In the genomic region with DNA sequence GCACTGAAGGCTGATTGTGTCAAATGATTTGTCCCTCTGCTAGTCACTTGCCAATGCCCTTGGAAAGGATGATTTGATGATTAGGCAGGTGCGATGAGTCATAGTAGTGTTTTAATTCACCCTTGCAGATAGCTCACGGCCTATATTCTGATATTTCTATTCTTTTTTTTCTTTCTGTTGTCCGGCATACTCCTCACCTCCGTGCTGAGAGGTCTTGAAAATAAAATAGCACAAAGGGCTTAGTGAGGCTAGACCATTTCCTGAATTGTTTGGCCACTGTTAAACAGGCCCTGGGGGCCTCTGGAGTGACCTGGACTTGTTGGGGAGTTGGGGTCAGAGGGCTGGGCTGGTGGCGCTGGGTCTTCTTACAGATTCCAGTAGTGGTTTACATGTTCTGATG, we compare ENCODE assay signal across 8 cellular contexts.
DNase-seq lines count a peak whose midpoint lies in the region; ATAC-seq, FAIRE-seq and TF ChIP-seq lines count a peak whose summit lies in the region.

No MANE protein-coding gene starts in this region.

- H3K36me3 ChIP-seq in K562 (ENCODE audit: control insufficient read depth, insufficient read depth, low read length) (no peaks in the 10 kb centered on the region; the same call in 2 of the 3 replicates), lung (ENCODE audit: control insufficient read depth in 2 of 2, insufficient read depth in 2 of 2, low read length in 2 of 2) (peaks cover 0 to 26% of the 10 kb centered on the region in 2 donors)

- H3K4me3 ChIP-seq in K562: no peak overlapping the region
- no peak overlapping the region for H3K4me3 ChIP-seq in lung

- TF ChIP-seq CTCF in K562 (IDR thresholded peaks at IDR 0.05 in 2 of 3, conservative IDR thresholded peaks at IDR 0.05 in 1 of 3; ENCODE audit: insufficient read depth in 2 of 3, low read depth in 1 of 3, low read length in 3 of 3) (no peak), lung (IDR thresholded peaks at IDR 0.05; ENCODE audit: control extremely low read depth, extremely low read depth) (no peak)

- TF ChIP-seq POLR2A in K562 (conservative IDR thresholded peaks at IDR 0.05): no peak

- peaks cover 65% of the 10 kb centered on the region for H3K4me1 Mint-ChIP-seq in activated CD4-positive, alpha-beta T cell treated with anti-CD3 and anti-CD28 coated beads for 36 hours

- no TSS peak for BruUV-seq in K562 (replicated peaks; lab: Mats Ljungman, UMichigan)

- H3K9ac ChIP-seq in K562 (ENCODE audit: insufficient read depth in 1 of 2, low read depth in 2 of 2, low read length in 2 of 2): peak overlapping the region in 1 of 2 experiments; percentile 36; a peak in 2 of 4 replicates

- POLR2A ChIA-PET in activated CD4-positive, alpha-beta T cell treated with anti-CD3 and anti-CD28 coated beads for 36 hours (lab: Charles Lee): interaction anchor here (0.6 kb wide), 1 partner anchor 117 kb away, joined by 3 read pairs; no protein-coding TSS in a partner anchor
- POLR2A ChIA-PET in K562 (lab: Yijun Ruan, JAX): interaction anchor here (0.6 kb wide), 1 partner anchor 16 kb away, joined by 3 read pairs; no protein-coding TSS in a partner anchor

- H3K27me3 Mint-ChIP-seq in activated CD4-positive, alpha-beta T cell treated with anti-CD3 and anti-CD28 coated beads for 36 hours: no peaks in the 10 kb centered on the region

- H3K27me3 ChIP-seq in K562 (ENCODE audit: control insufficient read depth in 2 of 2, insufficient read depth in 2 of 2, low read length in 2 of 2): peaks cover 0 to 9% of the 10 kb centered on the region in 2 experiments; a peak in 2 of 5 replicates
- no peaks in the 10 kb centered on the region for H3K27me3 ChIP-seq in lung (ENCODE audit: control insufficient read depth, insufficient read depth)

- in situ Hi-C loops in K562 (cut with MboI): no loop called here

- peak overlapping the region; percentile 74 for H3K4me2 ChIP-seq in K562 (ENCODE audit: insufficient read depth, low read length)

- no peak for DNase-seq in activated CD4-positive, alpha-beta T cell treated with anti-CD3 and anti-CD28 coated beads for 36 hours
- no peak for DNase-seq in activated CD4-positive, alpha-beta T cell treated with anti-CD3 and anti-CD28 coated beads, Interleukin-2, amount 50 U/mL, for 48 hours
- DNase-seq in K562 (ENCODE audit: extremely low read depth in 1 of 4, low spot score in 3 of 4) (no peak), lung (ENCODE audit: low spot score) (no peak)

- peak; percentile 43 for ATAC-seq in activated CD4-positive, alpha-beta T cell treated with anti-CD3 and anti-CD28 coated beads for 36 hours
- ATAC-seq in K562 (no peak), lung (ENCODE audit: insufficient read depth, low FRiP score) (no peak), GM18868 (IDR thresholded peaks at IDR 0.05; ENCODE audit: unreplicated experiment) (no peak), HG03439 (IDR thresholded peaks at IDR 0.05; ENCODE audit: unreplicated experiment) (no peak), GM19395 (IDR thresholded peaks at IDR 0.05; ENCODE audit: unreplicated experiment) (no peak)

- no peaks in the 10 kb centered on the region for H3K9me3 Mint-ChIP-seq in activated CD4-positive, alpha-beta T cell treated with anti-CD3 and anti-CD28 coated beads for 36 hours (ENCODE audit: low read depth)

- peak overlapping the region; percentile 71 for H2AFZ ChIP-seq in K562 (ENCODE audit: low read depth, low read length)

- H4K20me1 ChIP-seq in K562 (replicated peaks; ENCODE audit: control insufficient read depth, insufficient read depth, low read length): no peaks in the 10 kb centered on the region

- CTCF ChIA-PET in activated CD4-positive, alpha-beta T cell treated with anti-CD3 and anti-CD28 coated beads for 36 hours (lab: Charles Lee): interaction anchor here (0.5 to 1.8 kb wide), 2 partner anchors 101 to 1362 kb away, joined by 3 to 4 read pairs; no protein-coding TSS in a partner anchor
- CTCF ChIA-PET in K562 (lab: Yijun Ruan, JAX; ENCODE audit: low intra/inter-chr PET ratio): no interaction called here

- H3K36me3 Mint-ChIP-seq in activated CD4-positive, alpha-beta T cell treated with anti-CD3 and anti-CD28 coated beads for 36 hours (ENCODE audit: low read depth): no peaks in the 10 kb centered on the region

- no peaks in the 10 kb centered on the region for H3K9me1 ChIP-seq in K562 (ENCODE audit: control insufficient read depth, insufficient read depth, low read length)

- H3K9me3 ChIP-seq in K562 (replicated peaks; ENCODE audit: control insufficient read depth, insufficient read depth, low read depth, low read length) (no peaks in the 10 kb centered on the region), lung (ENCODE audit: control insufficient read depth in 2 of 2, insufficient read depth in 1 of 2, low read length in 1 of 2) (no peaks in the 10 kb centered on the region)

- H3K4me1 ChIP-seq in K562 (replicated peaks in 1 of 2; ENCODE audit: control insufficient read depth in 2 of 2, insufficient read depth in 2 of 2, low read length in 2 of 2): peaks cover 16 to 33% of the 10 kb centered on the region in 2 experiments
- peaks cover 63 to 65% of the 10 kb centered on the region in 2 donors for H3K4me1 ChIP-seq in lung (ENCODE audit: control insufficient read depth in 2 of 2, insufficient read depth in 2 of 2, low read length in 2 of 2)

- no peaks in the 10 kb centered on the region for H3K79me2 ChIP-seq in K562 (ENCODE audit: control insufficient read depth, insufficient read depth, low read length)

- H3K4me3 Mint-ChIP-seq in activated CD4-positive, alpha-beta T cell treated with anti-CD3 and anti-CD28 coated beads for 36 hours: peak overlapping the region; percentile 49

- 7% methylated on average over 5 of the region's 5 CpGs for WGBS in K562 (ENCODE audit: insufficient coverage, low coverage, missing lambda C conversion rate)
- 52 to 67% methylated on average over 5 of the region's 5 CpGs for WGBS in lung, 2 donors

- TF ChIP-seq EP300 in K562 (IDR thresholded peaks at IDR 0.05; ENCODE audit: low read length): no peak

- FAIRE-seq in K562 (lab: Jason Lieb, UNC): no peak

- H3K27ac Mint-ChIP-seq in activated CD4-positive, alpha-beta T cell treated with anti-CD3 and anti-CD28 coated beads for 36 hours: peak overlapping the region; percentile 71

- H3K27ac ChIP-seq in K562 (ENCODE audit: extremely low read depth, low read depth, low read length) (no peak overlapping the region), lung (ENCODE audit: low read depth in 1 of 2, low read length in 1 of 2) (peak overlapping the region; percentile 73 to 98), temporal lobe (ENCODE audit: low read depth, low read length) (peak overlapping the region; percentile 100)

- intact Hi-C loops in activated CD4-positive, alpha-beta T cell treated with anti-CD3 and anti-CD28 coated beads for 36 hours (cut with DNase I, micrococcal nuclease): no loop called here
- intact Hi-C loops in K562 (cut with micrococcal nuclease): no loop called here

- no peak for TF ChIP-seq RAD21 in K562 (CRISPR knock-in tag; conservative IDR thresholded peaks at IDR 0.05 in 1 of 2, IDR thresholded peaks at IDR 0.05 in 1 of 2)

TF ChIP-seq in K562, 482 proteins besides CTCF, POLR2A, EP300 and RAD21:
- TF ChIP-seq MEF2D (tag; conservative IDR thresholded peaks at IDR 0.05; ENCODE audit: low read depth) (no peak), JUNB (CRISPR knock-in tag; conservative IDR thresholded peaks at IDR 0.05) (0 out of 2 replicates have a peak, but pooled peaks have one; percentile 48), JUND (IDR thresholded peaks at IDR 0.05; ENCODE audit: borderline replicate concordance, low read depth, low read length) (peak; percentile 22; the same call in 1 of the 2 replicates), JUND (tag; IDR thresholded peaks at IDR 0.05; ENCODE audit: borderline replicate concordance, low read depth, low read length) (no peak), ATF3 (IDR thresholded peaks at IDR 0.05) (peak; percentile 79), ATF3 (CRISPR knock-in tag; conservative IDR thresholded peaks at IDR 0.05) (no peak)
TF ChIP-seq in K562: peak in this region for 3.
